Comparison of ENCODE assay signal across 1 cellular context in the genomic region with DNA sequence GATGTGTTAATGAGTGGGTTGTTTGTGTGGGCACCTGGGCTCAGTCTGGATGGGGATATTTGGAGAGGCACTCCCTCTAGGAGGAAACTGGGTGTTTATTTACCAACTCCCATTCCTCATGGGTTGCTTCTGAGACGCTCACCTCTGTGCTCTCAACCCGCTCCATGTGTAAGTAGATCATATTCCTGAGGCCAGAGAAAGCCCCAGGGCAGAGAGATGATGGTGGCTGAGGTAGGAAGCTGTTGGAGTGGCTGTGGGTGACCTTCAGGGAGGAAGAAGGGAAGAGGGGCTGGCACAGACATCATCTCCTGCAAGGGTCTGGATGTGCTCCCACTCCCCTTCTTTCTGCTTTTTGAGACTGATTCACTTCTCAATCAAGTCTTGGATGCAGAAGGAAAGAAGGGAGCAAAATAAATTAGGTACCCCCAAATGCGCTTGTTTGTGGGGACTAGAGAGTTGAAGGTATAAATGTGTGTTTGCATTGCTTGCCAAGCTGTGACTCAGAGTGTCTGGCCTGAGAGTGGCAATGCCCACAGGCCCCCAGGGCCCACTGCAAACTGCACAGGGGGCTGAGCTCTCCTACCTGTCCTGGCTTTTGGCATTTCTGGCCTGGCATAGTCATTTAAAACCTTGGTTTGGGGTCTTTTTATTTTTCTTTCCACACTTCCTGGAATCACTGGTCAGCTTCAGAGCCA.
TF ChIP-seq lines count a peak whose summit lies in the region.

No MANE protein-coding gene starts in this region.

TF ChIP-seq in SK-N-SH, 30 proteins besides CTCF, POLR2A, EP300 and RAD21 (continued from another document):
- TF ChIP-seq FOSL2 (IDR thresholded peaks at IDR 0.05; ENCODE audit: borderline replicate concordance, low read depth) (peak; percentile 15; the same call in 1 of the 2 replicates), JUND (IDR thresholded peaks at IDR 0.05) (no peak)
